Comparison of ENCODE assay signal across 1 cellular context in the genomic region with DNA sequence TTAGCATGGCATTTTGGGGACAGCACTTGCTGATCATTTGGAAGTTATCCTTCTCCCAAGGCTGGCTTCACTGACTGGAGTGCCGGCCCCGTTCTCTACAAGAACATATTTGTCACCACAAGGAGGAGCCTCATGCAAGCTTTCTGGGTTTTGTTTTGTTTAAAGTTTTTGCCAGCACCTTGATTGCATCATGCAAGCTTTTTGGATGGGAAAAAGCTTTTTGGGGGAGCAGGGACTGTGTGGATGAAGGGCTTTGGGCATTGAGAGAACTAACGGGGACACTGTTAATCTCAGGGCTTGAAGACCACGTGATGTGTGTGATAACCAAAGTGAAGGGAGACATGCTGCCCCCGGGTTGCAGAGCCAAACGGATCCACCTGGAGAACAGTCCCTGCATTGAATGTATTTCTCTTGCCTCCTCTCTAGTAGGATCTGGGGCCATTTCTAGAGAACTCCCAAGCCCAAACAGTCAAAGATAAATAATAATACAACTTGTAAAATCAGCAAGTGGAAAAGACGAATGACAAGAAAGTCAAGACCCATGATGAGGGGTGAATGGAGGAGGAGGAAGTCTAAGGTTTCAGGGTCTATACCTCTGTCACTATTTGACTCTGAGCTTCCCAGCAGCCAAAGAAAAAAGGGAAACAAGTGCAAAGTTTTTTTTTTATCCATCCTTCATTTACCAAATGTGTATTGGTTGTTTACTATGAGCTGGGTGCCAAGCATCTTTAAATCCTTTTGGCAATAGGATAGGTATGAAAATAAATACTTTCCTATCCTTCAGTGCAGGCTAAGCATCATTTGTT.
TF ChIP-seq lines count a peak whose summit lies in the region.

No MANE protein-coding gene starts in this region.

TF ChIP-seq in K562, 482 proteins besides CTCF, POLR2A, EP300 and RAD21 (continued from another document):
- TF ChIP-seq, protein P1, sequence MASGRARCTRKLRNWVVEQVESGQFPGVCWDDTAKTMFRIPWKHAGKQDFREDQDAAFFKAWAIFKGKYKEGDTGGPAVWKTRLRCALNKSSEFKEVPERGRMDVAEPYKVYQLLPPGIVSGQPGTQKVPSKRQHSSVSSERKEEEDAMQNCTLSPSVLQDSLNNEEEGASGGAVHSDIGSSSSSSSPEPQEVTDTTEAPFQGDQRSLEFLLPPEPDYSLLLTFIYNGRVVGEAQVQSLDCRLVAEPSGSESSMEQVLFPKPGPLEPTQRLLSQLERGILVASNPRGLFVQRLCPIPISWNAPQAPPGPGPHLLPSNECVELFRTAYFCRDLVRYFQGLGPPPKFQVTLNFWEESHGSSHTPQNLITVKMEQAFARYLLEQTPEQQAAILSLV (tag; IDR thresholded peaks at IDR 0.05) = peak; percentile 89
- no peak for TF ChIP-seq ZNF561 (CRISPR knock-in tag; conservative IDR thresholded peaks at IDR 0.05)
- no peak for TF ChIP-seq ZNF830 (CRISPR knock-in tag; IDR thresholded peaks at IDR 0.05)
- TF ChIP-seq, protein P2, sequence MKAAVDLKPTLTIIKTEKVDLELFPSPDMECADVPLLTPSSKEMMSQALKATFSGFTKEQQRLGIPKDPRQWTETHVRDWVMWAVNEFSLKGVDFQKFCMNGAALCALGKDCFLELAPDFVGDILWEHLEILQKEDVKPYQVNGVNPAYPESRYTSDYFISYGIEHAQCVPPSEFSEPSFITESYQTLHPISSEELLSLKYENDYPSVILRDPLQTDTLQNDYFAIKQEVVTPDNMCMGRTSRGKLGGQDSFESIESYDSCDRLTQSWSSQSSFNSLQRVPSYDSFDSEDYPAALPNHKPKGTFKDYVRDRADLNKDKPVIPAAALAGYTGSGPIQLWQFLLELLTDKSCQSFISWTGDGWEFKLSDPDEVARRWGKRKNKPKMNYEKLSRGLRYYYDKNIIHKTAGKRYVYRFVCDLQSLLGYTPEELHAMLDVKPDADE (conservative IDR thresholded peaks at IDR 0.05; ENCODE audit: control insufficient read depth, low read depth, low read length) = no peak
- no peak for TF ChIP-seq MTA2 (IDR thresholded peaks at IDR 0.05; ENCODE audit: low read depth)
- TF ChIP-seq HDGF (IDR thresholded peaks at IDR 0.05) = no peak
- TF ChIP-seq, protein P3, sequence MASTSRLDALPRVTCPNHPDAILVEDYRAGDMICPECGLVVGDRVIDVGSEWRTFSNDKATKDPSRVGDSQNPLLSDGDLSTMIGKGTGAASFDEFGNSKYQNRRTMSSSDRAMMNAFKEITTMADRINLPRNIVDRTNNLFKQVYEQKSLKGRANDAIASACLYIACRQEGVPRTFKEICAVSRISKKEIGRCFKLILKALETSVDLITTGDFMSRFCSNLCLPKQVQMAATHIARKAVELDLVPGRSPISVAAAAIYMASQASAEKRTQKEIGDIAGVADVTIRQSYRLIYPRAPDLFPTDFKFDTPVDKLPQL (IDR thresholded peaks at IDR 0.05; ENCODE audit: extremely low read depth, insufficient read length) = no peak
- TF ChIP-seq CBX1 (IDR thresholded peaks at IDR 0.05; ENCODE audit: low read depth) = no peak
